ENCODE assay signal across 19 cellular contexts in the genomic region with DNA sequence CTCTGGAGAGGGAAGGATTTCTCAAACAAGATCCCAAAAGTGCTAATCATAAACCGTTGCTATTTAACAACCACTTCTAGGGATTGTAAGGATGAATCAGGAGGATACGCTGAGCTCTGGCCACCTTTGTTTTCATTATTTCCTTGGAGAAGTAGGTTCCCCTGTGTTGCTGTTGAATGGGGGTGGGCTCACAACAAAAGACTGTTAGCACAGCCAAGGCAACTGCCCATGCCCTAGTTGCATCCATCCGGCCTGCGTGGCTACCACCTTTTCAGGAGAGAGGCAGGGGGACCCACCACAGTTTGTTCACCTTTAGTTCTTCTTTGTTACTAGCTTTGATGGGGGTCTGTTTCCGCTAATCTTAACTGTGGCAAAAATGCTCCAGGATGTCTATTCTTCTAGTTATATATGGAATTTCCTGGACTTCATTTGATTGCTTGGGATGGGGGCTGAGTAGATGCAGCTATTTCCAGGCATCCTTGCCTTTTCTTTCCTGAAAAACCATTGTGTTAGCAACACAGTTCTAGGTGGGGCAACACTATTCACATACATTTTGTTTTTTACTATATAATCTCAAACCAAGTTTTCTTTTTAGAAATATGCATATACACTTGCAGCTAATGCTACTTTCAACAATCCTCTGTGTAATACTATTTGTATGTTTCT.
"Had no signal": no experiment of that assay in that cellular context is flagged by ENCODE, and none has a peak within 500 bp of the region (broad histone marks: within the 10 kb centered on the region; RNA-seq: fewer than 3 reads in every experiment).

No MANE protein-coding gene starts in this region.

- DNase-seq: activated CD4-positive, alpha-beta T cell treated with anti-CD3 and anti-CD28 coated beads for 48 hours; activated CD4-positive, alpha-beta T cell treated with anti-CD3 and anti-CD28 coated beads, Interleukin-2, amount 50 U/mL, for 48 hours; activated CD4-positive, CD25-positive, alpha-beta regulatory T cell treated with anti-CD3 and anti-CD28 coated beads, Interleukin-2, amount 50 U/mL, for 72 hours; activated CD8-positive, alpha-beta memory T cell treated with anti-CD3 and anti-CD28 coated beads, Interleukin-2, amount 10 ng/mL, durations not matched to agents 7 days and 5 days; activated effector memory CD4-positive, alpha-beta T cell treated with Interleukin-2 at 50 U/mL for 16 hours; activated naive CD4-positive, alpha-beta T cell; activated naive CD8-positive, alpha-beta T cell treated with anti-CD3 and anti-CD28 coated beads, Interleukin-2, amount 50 U/mL, for 24 hours; activated T-cell treated with anti-CD3 and anti-CD28 coated beads, Interleukin-2, amount 50 U/mL, for 24 hours; amniotic stem cell; body of pancreas; central memory CD4-positive, alpha-beta T cell; Kasumi-1; NCI-H1436 treated with DMSO at 0.1 percent for 48 hours; NCI-H187; NCI-H2081 treated with DMSO at 0.1 percent for 48 hours; Peyer's patch; SHP77 treated with DMSO at 0.1 percent for 48 hours had no signal

- H3K4me3 ChIP-seq: ascending aorta, body of pancreas, Peyer's patch had no signal

- H3K9me3 ChIP-seq: ascending aorta, body of pancreas, Peyer's patch had no signal

- H3K36me3 ChIP-seq: ascending aorta, Peyer's patch had no signal

- H3K27me3 ChIP-seq: ascending aorta, body of pancreas, Peyer's patch had no signal

- H3K4me1 ChIP-seq: ascending aorta, Peyer's patch had no signal

- ATAC-seq: activated CD8-positive, alpha-beta memory T cell treated with anti-CD3 and anti-CD28 coated beads, Interleukin-2, amount 10 ng/mL, durations not matched to agents 7 days and 5 days; activated naive CD8-positive, alpha-beta T cell treated with anti-CD3 and anti-CD28 coated beads, Interleukin-2, amount 50 U/mL, for 24 hours had no signal

- H3K27ac ChIP-seq: ascending aorta, body of pancreas, Peyer's patch, RWPE1 had no signal
